ENCODE assay signal across 9 cellular contexts in the genomic region with DNA sequence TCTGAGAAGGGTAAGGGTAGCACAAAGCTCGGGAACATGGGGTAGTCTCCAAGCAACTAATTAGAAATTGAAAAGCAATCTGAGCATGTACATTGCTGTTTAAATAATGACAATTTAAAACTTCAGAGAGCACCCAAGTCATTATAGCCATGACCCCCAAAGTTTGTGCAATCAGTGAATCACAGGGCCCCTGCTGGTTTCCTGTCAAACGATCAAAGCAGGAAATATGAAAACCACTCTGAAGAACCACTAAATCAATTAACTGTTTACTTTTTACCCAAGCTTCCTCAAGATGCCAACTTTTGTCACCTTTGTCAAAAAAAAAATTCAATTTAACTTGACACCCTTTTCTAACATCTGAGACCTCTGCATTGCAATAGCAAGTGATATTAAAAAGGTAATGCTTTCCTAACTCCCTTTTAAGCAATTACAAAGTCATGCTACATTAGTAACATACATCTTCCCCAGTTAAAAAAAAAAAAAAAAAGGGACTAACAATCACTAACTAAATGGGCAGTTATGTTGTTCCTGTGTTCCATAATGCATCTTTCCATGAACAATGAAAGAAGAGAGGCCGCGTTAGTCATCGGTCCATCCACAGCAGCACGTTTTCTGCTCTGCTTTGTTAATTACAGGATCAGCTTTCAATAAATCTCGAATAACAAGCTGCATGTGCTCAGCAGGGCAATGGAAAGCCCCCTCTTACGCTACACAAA.
A peak's percentile ranks its signal among the peaks of the same experiment; 100 is the strongest.
DNase-seq lines count a peak whose midpoint lies in the region; TF ChIP-seq lines count a peak whose summit lies in the region.
"Had no signal": no experiment of that assay in that cellular context is flagged by ENCODE, and none has a peak within 500 bp of the region (broad histone marks: within the 10 kb centered on the region; RNA-seq: fewer than 3 reads in every experiment).

No MANE protein-coding gene starts in this region.

- peak overlapping the region; percentile 10 for H3K27ac Mint-ChIP-seq in activated CD4-positive, alpha-beta memory T cell treated with anti-CD3 and anti-CD28 coated beads, Interleukin-2, amount 10 ng/mL, durations not matched to agents 7 days and 5 days
- H3K27ac Mint-ChIP-seq in neural progenitor cell = peak overlapping the region; percentile 82

- H3K79me2 ChIP-seq in neural progenitor cell (ENCODE audit: low read depth) = no peaks in the 10 kb centered on the region

- no peaks in the 10 kb centered on the region for H4K20me1 ChIP-seq in neural progenitor cell (ENCODE audit: low read depth)

- POLR2A ChIA-PET in activated CD4-positive, alpha-beta memory T cell treated with anti-CD3 and anti-CD28 coated beads, Interleukin-2, amount 10 ng/mL, durations not matched to agents 7 days and 5 days (lab: Charles Lee) = interaction anchor here (0.5 kb wide), 1 partner anchor 67 kb away, joined by 3 read pairs; no protein-coding TSS in a partner anchor

- CTCF ChIA-PET in activated CD4-positive, alpha-beta memory T cell treated with anti-CD3 and anti-CD28 coated beads, Interleukin-2, amount 10 ng/mL, durations not matched to agents 7 days and 5 days (lab: Charles Lee) = interaction anchor here (1.2 kb wide), 1 partner anchor 80 kb away, joined by 3 read pairs; a partner anchor contains a TSS

- H3K4me1 Mint-ChIP-seq in activated CD4-positive, alpha-beta memory T cell treated with anti-CD3 and anti-CD28 coated beads, Interleukin-2, amount 10 ng/mL, durations not matched to agents 7 days and 5 days = peaks cover 46% of the 10 kb centered on the region
- H3K4me1 Mint-ChIP-seq in neural progenitor cell = peaks cover 48% of the 10 kb centered on the region

- no peaks in the 10 kb centered on the region for H3K27me3 Mint-ChIP-seq in activated CD4-positive, alpha-beta memory T cell treated with anti-CD3 and anti-CD28 coated beads, Interleukin-2, amount 10 ng/mL, durations not matched to agents 7 days and 5 days
- peaks cover 2% of the 10 kb centered on the region for H3K27me3 Mint-ChIP-seq in neural progenitor cell (ENCODE audit: insufficient read depth, low read depth)

- no peak overlapping the region for H3K4me3 ChIP-seq in neural progenitor cell
- H3K4me3 ChIP-seq: SJCRH30 had no signal

- H3K27ac ChIP-seq in neural progenitor cell = peak overlapping the region; percentile 64
- H3K27ac ChIP-seq: SJCRH30 had no signal

- no peak overlapping the region for H2AFZ ChIP-seq in neural progenitor cell (replicated peaks)

- peaks cover 16% of the 10 kb centered on the region for H3F3A ChIP-seq in neural progenitor cell (ENCODE audit: low read depth)

- no peaks in the 10 kb centered on the region for H3K9me3 ChIP-seq in neural progenitor cell (ENCODE audit: low read depth)
- H3K9me3 ChIP-seq: SJCRH30 had no signal

- no peak for TF ChIP-seq CTCF in neural progenitor cell (IDR thresholded peaks at IDR 0.05)

- H3K36me3 Mint-ChIP-seq in activated CD4-positive, alpha-beta memory T cell treated with anti-CD3 and anti-CD28 coated beads, Interleukin-2, amount 10 ng/mL, durations not matched to agents 7 days and 5 days (ENCODE audit: low read depth) = peaks cover 3% of the 10 kb centered on the region
- peaks cover 38% of the 10 kb centered on the region for H3K36me3 Mint-ChIP-seq in neural progenitor cell

- no peaks in the 10 kb centered on the region for H3K9me3 Mint-ChIP-seq in activated CD4-positive, alpha-beta memory T cell treated with anti-CD3 and anti-CD28 coated beads, Interleukin-2, amount 10 ng/mL, durations not matched to agents 7 days and 5 days
- no peaks in the 10 kb centered on the region for H3K9me3 Mint-ChIP-seq in neural progenitor cell

- peak overlapping the region; percentile 8 for H3K4me3 Mint-ChIP-seq in activated CD4-positive, alpha-beta memory T cell treated with anti-CD3 and anti-CD28 coated beads, Interleukin-2, amount 10 ng/mL, durations not matched to agents 7 days and 5 days
- H3K4me3 Mint-ChIP-seq in neural progenitor cell = no peak overlapping the region

- H3K4me1 ChIP-seq in neural progenitor cell = peaks cover 21% of the 10 kb centered on the region

- H3K9ac ChIP-seq in neural progenitor cell = no peak overlapping the region

- peak overlapping the region; percentile 49 for H3K4me2 ChIP-seq in neural progenitor cell

- peaks cover 16% of the 10 kb centered on the region for H3K36me3 ChIP-seq in neural progenitor cell

- H3K27me3 ChIP-seq in neural progenitor cell = no peaks in the 10 kb centered on the region
- H3K27me3 ChIP-seq: SJCRH30 had no signal

- DNase-seq in NK-92 treated with Interleukin-12 subunit alpha and Interleukin-12 subunit beta, amount 100 ng/mL, for 24 hours (lab: John Stamatoyannopoulos, UW) = peak; percentile 33
- DNase-seq in NK-92 (lab: John Stamatoyannopoulos, UW; ENCODE audit: unreplicated experiment) = no peak
- DNase-seq in NCI-H2081 treated with DMSO at 0.1 percent for 48 hours (lab: John Stamatoyannopoulos, UW) = peak; percentile 86
- peak; percentile 49 for DNase-seq in activated CD4-positive, alpha-beta memory T cell treated with anti-CD3 and anti-CD28 coated beads, Interleukin-2, amount 10 ng/mL, durations not matched to agents 7 days and 5 days
- peak; percentile 38 for DNase-seq in neural progenitor cell (ENCODE audit: low spot score)
- no peak for DNase-seq in AG08395 (ENCODE audit: low spot score)
- no peak for DNase-seq in UCSD-AML1 (lab: John Stamatoyannopoulos, UW; ENCODE audit: unreplicated experiment)
- DNase-seq in glomerular visceral epithelial cell (ENCODE audit: extremely low spot score) = no peak

Comparison
In these comparisons a context has a peak if more than half of its experiments do, and no peak if none do; other contexts are left out.
1. DNase-seq: peak in NK-92 treated with Interleukin-12 subunit alpha and Interleukin-12 subunit beta, amount 100 ng/mL, for 24 hours (single experiment), NCI-H2081 treated with DMSO at 0.1 percent for 48 hours (single experiment), activated CD4-positive, alpha-beta memory T cell treated with anti-CD3 and anti-CD28 coated beads, Interleukin-2, amount 10 ng/mL, durations not matched to agents 7 days and 5 days (single experiment) and neural progenitor cell (single experiment); none in NK-92 (single experiment), AG08395 (single experiment), UCSD-AML1 (single experiment) and glomerular visceral epithelial cell (single experiment).